Comparison of ENCODE assay signal across 12 cellular contexts in the genomic region with DNA sequence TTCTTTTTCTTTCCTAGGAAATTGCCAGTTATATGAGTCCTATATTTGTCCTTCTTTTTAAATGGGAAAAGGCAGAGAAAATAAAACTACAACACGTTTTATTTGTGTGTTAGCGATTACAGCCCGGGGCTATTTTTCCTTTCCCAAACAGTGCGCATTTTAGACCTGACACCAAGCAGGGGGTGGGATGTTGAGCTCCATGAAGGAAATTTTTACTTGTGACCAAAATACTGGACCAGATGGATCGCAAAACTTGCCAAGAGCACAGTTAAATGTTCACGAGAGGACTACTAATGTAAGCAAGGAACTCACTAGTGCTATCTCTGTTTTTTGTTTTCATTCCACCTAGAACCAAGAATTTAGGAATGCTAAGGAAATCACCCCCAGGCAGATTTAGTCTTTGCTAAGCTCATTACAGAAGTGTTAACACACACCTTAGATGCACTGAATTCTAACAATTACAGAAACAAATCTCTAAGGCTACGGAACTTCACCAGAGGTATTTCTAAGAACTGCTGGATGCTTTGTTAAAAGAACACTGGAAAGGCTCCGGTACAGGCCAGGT.
DNase-seq lines count a peak whose midpoint lies in the region; ATAC-seq lines count a peak whose summit lies in the region.
"Had no signal": no experiment of that assay in that cellular context is flagged by ENCODE, and none has a peak within 500 bp of the region (broad histone marks: within the 10 kb centered on the region; RNA-seq: fewer than 3 reads in every experiment).

No MANE protein-coding gene starts in this region.

- no peak overlapping the region for H3K23ac ChIP-seq in mesenchymal stem cell (ENCODE audit: low read length in 2 of 2)

- H3K14ac ChIP-seq in mesenchymal stem cell (ENCODE audit: low read length in 2 of 2): peak overlapping the region in 1 of 2 experiments; percentile 46

- H3K9me3 ChIP-seq in mesenchymal stem cell (ENCODE audit: control insufficient read depth, low read length) (no peaks in the 10 kb centered on the region), stomach smooth muscle (ENCODE audit: control insufficient read depth in 2 of 2, low read length in 2 of 2) (no peaks in the 10 kb centered on the region)
- H3K9me3 ChIP-seq: psoas muscle, SJCRH30 had no signal

- peaks cover 0 to 6% of the 10 kb centered on the region in 2 experiments for H3K36me3 ChIP-seq in mesenchymal stem cell (ENCODE audit: control insufficient read depth in 1 of 2, insufficient read depth in 2 of 2, low read depth in 1 of 2, low read length in 2 of 2)
- no peaks in the 10 kb centered on the region for H3K36me3 ChIP-seq in stomach smooth muscle (ENCODE audit: control insufficient read depth in 2 of 2, insufficient read depth in 2 of 2, low read length in 2 of 2)
- H3K36me3 ChIP-seq: SJCRH30 had no signal

- H3K4me3 ChIP-seq in mesenchymal stem cell (ENCODE audit: insufficient read depth in 1 of 2, low read depth in 1 of 2, low read length in 2 of 2): no peak overlapping the region
- peak overlapping the region in 1 of 2 donors; percentile 21 for H3K4me3 ChIP-seq in stomach smooth muscle (ENCODE audit: low read length in 2 of 2)
- H3K4me3 ChIP-seq: psoas muscle, SJCRH30 had no signal

- 94% methylated on average over 8 of the region's 8 CpGs for WGBS in mesenchymal stem cell

- H3K27ac ChIP-seq in mesenchymal stem cell (ENCODE audit: low read length, poor library complexity, severe bottlenecking) (no peak overlapping the region), stomach smooth muscle (ENCODE audit: low read length) (peak overlapping the region; percentile 53)
- H3K27ac ChIP-seq: psoas muscle, SJCRH30 had no signal

- peaks cover 24% of the 10 kb centered on the region for H3K79me1 ChIP-seq in mesenchymal stem cell (replicated peaks; ENCODE audit: low read length, poor library complexity, severe bottlenecking)

- no peak overlapping the region for H2AK5ac ChIP-seq in mesenchymal stem cell (ENCODE audit: low read length, severe bottlenecking)

- no peak overlapping the region for H2BK120ac ChIP-seq in mesenchymal stem cell (ENCODE audit: low read depth, low read length)

- no peak overlapping the region for H2AFZ ChIP-seq in mesenchymal stem cell (ENCODE audit: low read depth, low read length)

- peak overlapping the region in 1 of 2 experiments; percentile 9 for H3K4ac ChIP-seq in mesenchymal stem cell (ENCODE audit: low read depth in 1 of 2, low read length in 2 of 2)

- H4K8ac ChIP-seq in mesenchymal stem cell (ENCODE audit: low read length): no peak overlapping the region

- H3K9ac ChIP-seq in mesenchymal stem cell (ENCODE audit: low read length): peak overlapping the region; percentile 63
- H3K9ac ChIP-seq in stomach smooth muscle (ENCODE audit: low read length in 2 of 2): peak overlapping the region in 1 of 2 donors; percentile 45

- no peak overlapping the region for H2BK5ac ChIP-seq in mesenchymal stem cell (ENCODE audit: low read depth, low read length, poor library complexity, severe bottlenecking)

- DNase-seq in EL: peak; percentile 59
- peak; percentile 84 for DNase-seq in NCI-H69 (lab: John Stamatoyannopoulos, UW)
- DNase-seq in mesenchymal stem cell: no peak
- no peak for DNase-seq in NCI-H1092 treated with DMSO at 0.1 percent for 48 hours (lab: John Stamatoyannopoulos, UW)
- no peak for DNase-seq in NCI-H82 treated with DMSO at 0.1 percent for 48 hours (lab: John Stamatoyannopoulos, UW; ENCODE audit: unreplicated experiment)
- no peak for DNase-seq in NCI-H1048 (lab: John Stamatoyannopoulos, UW)
- DNase-seq: effector memory CD4-positive, alpha-beta T cell; NCI-H526; psoas muscle; SJCRH30 had no signal

- H3K4me2 ChIP-seq in mesenchymal stem cell (ENCODE audit: low read length, poor library complexity, severe bottlenecking): no peak overlapping the region

- no peak for ATAC-seq in GM21528 (IDR thresholded peaks at IDR 0.05; ENCODE audit: low FRiP score, unreplicated experiment)

- H3K4me1 ChIP-seq in mesenchymal stem cell (ENCODE audit: control insufficient read depth, insufficient read depth, low read depth, low read length): peaks cover 7% of the 10 kb centered on the region
- H3K4me1 ChIP-seq in stomach smooth muscle (ENCODE audit: control insufficient read depth, insufficient read depth, low read length): peaks cover 35% of the 10 kb centered on the region

- H4K91ac ChIP-seq in mesenchymal stem cell (ENCODE audit: low read length): no peak overlapping the region

- H3K18ac ChIP-seq in mesenchymal stem cell (ENCODE audit: low read depth in 1 of 2, low read length in 2 of 2): peak overlapping the region in 1 of 2 experiments; percentile 21

- no peak overlapping the region for H2BK15ac ChIP-seq in mesenchymal stem cell (ENCODE audit: low read depth, poor library complexity, severe bottlenecking)

- H2BK12ac ChIP-seq in mesenchymal stem cell (ENCODE audit: low read length in 2 of 2): no peak overlapping the region

- H3K27me3 ChIP-seq in mesenchymal stem cell (ENCODE audit: control insufficient read depth in 1 of 2, insufficient read depth in 1 of 2, low read length in 2 of 2) (no peaks in the 10 kb centered on the region), stomach smooth muscle (ENCODE audit: control insufficient read depth in 1 of 2, insufficient read depth in 2 of 2, low read length in 2 of 2) (no peaks in the 10 kb centered on the region)
- H3K27me3 ChIP-seq: SJCRH30 had no signal

Comparison
In these comparisons a context has a peak if more than half of its experiments do, and no peak if none do; other contexts are left out.
1. DNase-seq: peak in EL (single experiment) and NCI-H69 (single experiment); none in mesenchymal stem cell (single experiment), NCI-H1092 treated with DMSO at 0.1 percent for 48 hours (single experiment), NCI-H82 treated with DMSO at 0.1 percent for 48 hours (single experiment) and NCI-H1048 (single experiment).